ENCODE assay signal across 1 cellular context in the genomic region with DNA sequence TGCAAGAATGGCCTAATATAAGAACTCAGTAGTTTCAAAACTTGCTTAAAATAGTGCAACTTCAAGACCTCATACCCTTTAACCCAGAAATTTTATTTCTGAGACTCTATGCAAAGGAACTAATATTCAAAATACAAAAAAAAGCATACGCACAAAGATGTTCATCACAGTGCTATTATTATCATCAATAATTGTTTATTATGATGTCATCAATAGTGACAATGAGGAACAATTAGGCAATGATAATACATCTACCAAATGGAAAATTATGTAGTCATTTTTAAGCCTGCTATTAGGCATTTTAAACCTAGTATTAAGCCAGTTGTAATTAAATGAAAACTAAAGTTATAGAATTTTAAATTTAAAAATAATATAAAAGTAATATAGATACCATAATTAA.
TF ChIP-seq lines count a peak whose summit lies in the region.

No MANE protein-coding gene starts in this region.

TF ChIP-seq in GM12878, 131 proteins besides CTCF, POLR2A, EP300 and RAD21:
- TF ChIP-seq ATF7 (IDR thresholded peaks at IDR 0.05; ENCODE audit: low read depth) (peak; percentile 47; the same call in 1 of the 2 replicates), SMARCA5 (IDR thresholded peaks at IDR 0.05) (no peak)
